ENCODE assay signal across 17 cellular contexts in the genomic region with DNA sequence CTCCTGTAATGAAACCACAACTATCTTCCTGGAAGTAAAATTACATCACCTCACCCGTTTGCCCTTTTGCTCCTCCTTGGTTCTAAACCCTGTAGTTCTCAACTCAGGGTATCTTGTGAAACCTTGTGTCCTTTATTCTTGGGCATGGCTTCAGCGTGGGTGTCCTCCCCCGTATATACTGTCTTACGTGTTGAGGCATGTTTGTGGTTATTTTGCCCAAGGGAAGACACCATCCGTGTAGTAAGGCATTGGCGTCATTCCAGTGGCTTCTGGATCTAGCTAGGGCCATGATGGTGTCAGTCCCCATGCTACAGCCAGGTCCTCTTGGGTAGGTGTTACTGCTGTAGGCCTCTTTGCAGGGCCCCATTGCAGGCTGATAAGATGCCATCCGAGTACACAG.
DNase-seq lines count a peak whose midpoint lies in the region; ATAC-seq and TF ChIP-seq lines count a peak whose summit lies in the region.
"Had no signal": no experiment of that assay in that cellular context is flagged by ENCODE, and none has a peak within 500 bp of the region (broad histone marks: within the 10 kb centered on the region; RNA-seq: fewer than 3 reads in every experiment).

No MANE protein-coding gene starts in this region.

- H3K9me3 ChIP-seq in HEK293 (ENCODE audit: control insufficient read depth, insufficient read depth, low read depth, low read length): no peaks in the 10 kb centered on the region
- no peaks in the 10 kb centered on the region for H3K9me3 ChIP-seq in esophagus squamous epithelium
- H3K9me3 ChIP-seq: transverse colon had no signal

- H3K36me3 ChIP-seq in HEK293 (ENCODE audit: control insufficient read depth in 2 of 2, insufficient read depth in 1 of 2, low read length in 2 of 2) (no peaks in the 10 kb centered on the region), esophagus squamous epithelium (no peaks in the 10 kb centered on the region)
- H3K36me3 ChIP-seq: transverse colon had no signal

- POLR2A ChIA-PET in HEK293 (lab: Yijun Ruan, JAX): no interaction called here

- H3K4me3 ChIP-seq in HEK293 (ENCODE audit: low read depth, low read length) (no peak overlapping the region), esophagus squamous epithelium (no peak overlapping the region), skin epidermis (no peak overlapping the region)
- H3K4me3 ChIP-seq: transverse colon had no signal

- CTCF ChIA-PET in HEK293 (lab: Yijun Ruan, JAX): no interaction called here

- H3K27ac ChIP-seq in HEK293 (ENCODE audit: extremely low read depth, low read depth, low read length) (no peak overlapping the region), esophagus squamous epithelium (peak overlapping the region; percentile 82 to 93 (median 84)), skin epidermis (peak overlapping the region in 16 of 21 experiments; percentile 19 to 84 (median 67))
- H3K27ac ChIP-seq: KMS-11, transverse colon had no signal

- peak; percentile 18 for DNase-seq in NCI-H69 (lab: John Stamatoyannopoulos, UW)
- no peak for DNase-seq in esophagus squamous epithelium (lab: John Stamatoyannopoulos, UW)
- DNase-seq in GM20000 (ENCODE audit: low spot score): no peak
- DNase-seq in NK-92 treated with Interleukin-12 subunit alpha and Interleukin-12 subunit beta, amount 100 ng/mL, for 24 hours (lab: John Stamatoyannopoulos, UW): no peak
- no peak for DNase-seq in HUDEP-2 (lab: John Stamatoyannopoulos, UW; ENCODE audit: unreplicated experiment in 76 of 76)
- DNase-seq: foreskin fibroblast, NCI-H1105, NCI-H2081 treated with DMSO at 0.1 percent for 48 hours, NCI-H510A treated with DMSO at 0.1 percent for 48 hours, retina, T-cell, transverse colon had no signal

- ATAC-seq in HG03354 (IDR thresholded peaks at IDR 0.05; ENCODE audit: poor library complexity, severe bottlenecking, unreplicated experiment): no peak
- ATAC-seq: Right ventricle myocardium inferior, T-cell had no signal

- intact Hi-C loops in esophagus squamous epithelium (cut with DNase I): loop anchor here (5.0 to 10.0 kb wide), 2 partner anchors 110 to 133 kb away; no protein-coding TSS in a partner anchor

- TF ChIP-seq POLR2A in esophagus squamous epithelium (IDR thresholded peaks at IDR 0.05): no peak

- H3K27me3 ChIP-seq in esophagus squamous epithelium: no peaks in the 10 kb centered on the region
- H3K27me3 ChIP-seq: transverse colon had no signal

- TF ChIP-seq CTCF in HEK293 (tag by site-specific recombination; IDR thresholded peaks at IDR 0.05) (no peak), esophagus squamous epithelium (IDR thresholded peaks at IDR 0.05) (no peak), GM20000 (IDR thresholded peaks at IDR 0.05; ENCODE audit: extremely low read depth, missing control alignments) (no peak)

- 41 to 52% methylated on average over 7 of the region's 7 CpGs for WGBS in esophagus squamous epithelium, 2 donors

- H3K4me1 ChIP-seq in HEK293 (ENCODE audit: control insufficient read depth, insufficient read depth, low read length) (no peaks in the 10 kb centered on the region), esophagus squamous epithelium (peaks cover 49 to 86% (median 65%) of the 10 kb centered on the region in 3 donors)

TF ChIP-seq in HEK293, 187 proteins besides CTCF, POLR2A, EP300 and RAD21:
- no peak for TF ChIP-seq ZNF660 (tag by site-specific recombination; IDR thresholded peaks at IDR 0.05)
- no peak for TF ChIP-seq ZNF785 (tag by site-specific recombination; IDR thresholded peaks at IDR 0.05)
- peak; percentile 67 for TF ChIP-seq ZFHX2 (tag by site-specific recombination; conservative IDR thresholded peaks at IDR 0.05)
- TF ChIP-seq ZNF155 (tag by site-specific recombination; IDR thresholded peaks at IDR 0.05): no peak
